In the genomic region with DNA sequence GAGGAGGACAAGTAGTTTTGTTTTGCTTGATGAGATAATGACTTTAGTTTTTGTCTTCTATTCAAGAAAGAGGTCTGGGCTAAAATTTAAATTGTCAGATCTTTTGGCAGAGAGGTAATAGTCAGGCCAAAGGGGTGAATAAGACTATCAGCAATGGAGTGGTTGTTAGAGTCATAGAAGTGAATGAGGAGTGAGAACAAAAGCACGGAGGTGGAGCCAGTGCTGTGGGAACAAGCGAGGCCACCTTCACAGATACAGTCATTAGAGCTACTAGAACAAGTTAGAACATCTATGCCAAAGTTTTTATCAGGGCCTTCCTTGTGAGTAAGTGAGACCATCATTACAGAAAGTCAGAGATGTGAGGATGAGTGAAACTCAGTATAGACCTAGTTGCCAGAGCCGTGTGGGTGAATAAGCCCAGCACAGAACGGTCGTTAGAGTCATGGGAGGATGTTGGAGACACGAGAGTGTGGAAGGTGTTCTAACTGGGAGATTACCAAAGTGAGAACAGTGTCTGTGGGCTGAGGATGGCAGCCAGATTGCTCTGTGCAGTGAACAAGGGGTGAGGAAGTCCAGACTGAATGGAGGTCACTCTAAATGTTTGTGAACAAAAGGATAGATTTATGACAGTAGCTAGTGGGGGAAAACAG, we compare ENCODE assay signal across 25 cellular contexts.
"Had no signal": no experiment of that assay in that cellular context is flagged by ENCODE, and none has a peak within 500 bp of the region (broad histone marks: within the 10 kb centered on the region; RNA-seq: fewer than 3 reads in every experiment).

No MANE protein-coding gene starts in this region.

- ATAC-seq: activated CD4-positive, alpha-beta T cell treated with anti-CD3 and anti-CD28 coated beads for 36 hours; activated T-helper 17 cell treated with anti-CD3 and anti-CD28 coated beads, Interleukin-2, amount 50 U/mL, for 72 hours; T-cell had no signal

- H2AFZ ChIP-seq: PC-9 had no signal

- H3K27me3 Mint-ChIP-seq: activated CD4-positive, alpha-beta memory T cell treated with anti-CD3 and anti-CD28 coated beads, Interleukin-2, amount 10 ng/mL, durations not matched to agents 7 days and 5 days; activated CD4-positive, alpha-beta T cell treated with anti-CD3 and anti-CD28 coated beads for 36 hours; activated naive CD8-positive, alpha-beta T cell; activated T-helper 17 cell treated with anti-CD3 and anti-CD28 coated beads, Interleukin-2, amount 50 U/mL, for 72 hours; brain; T-cell had no signal

- H3K27ac ChIP-seq: PC-9, VCaP had no signal

- H3K4me2 ChIP-seq: PC-9 had no signal

- DNase-seq: activated CD4-positive, alpha-beta memory T cell treated with anti-CD3 and anti-CD28 coated beads, Interleukin-2, amount 10 ng/mL, durations not matched to agents 7 days and 5 days; activated CD4-positive, alpha-beta T cell treated with anti-CD3 and anti-CD28 coated beads for 36 hours; activated CD4-positive, alpha-beta T cell treated with anti-CD3 and anti-CD28 coated beads, Interleukin-2, amount 50 U/mL, for 1 hour; activated gamma-delta T cell; activated naive CD4-positive, alpha-beta T cell treated with anti-CD3 and anti-CD28 coated beads for 36 hours; activated T-cell treated with anti-CD3 and anti-CD28 coated beads for 4 hours; activated T-cell treated with anti-CD3 and anti-CD28 coated beads, Interleukin-2, amount 50 U/mL, for 48 hours; amygdala; cerebellar nuclear complex; Kasumi-1; NCI-H1092; NCI-H1417; NCI-H1694; NCI-H2029; NCI-H446; PC-9; SIG-M5; T-cell; T-helper 2 cell; T1000 had no signal

- H3K4me3 Mint-ChIP-seq: activated CD4-positive, alpha-beta memory T cell treated with anti-CD3 and anti-CD28 coated beads, Interleukin-2, amount 10 ng/mL, durations not matched to agents 7 days and 5 days; activated CD4-positive, alpha-beta T cell treated with anti-CD3 and anti-CD28 coated beads for 36 hours; activated naive CD4-positive, alpha-beta T cell treated with anti-CD3 and anti-CD28 coated beads for 36 hours; activated naive CD8-positive, alpha-beta T cell; activated T-helper 17 cell treated with anti-CD3 and anti-CD28 coated beads, Interleukin-2, amount 50 U/mL, for 72 hours; brain; T-cell had no signal

- H3K4me3 ChIP-seq: PC-9, SK-N-MC had no signal

- H3K4me1 Mint-ChIP-seq: activated CD4-positive, alpha-beta memory T cell treated with anti-CD3 and anti-CD28 coated beads, Interleukin-2, amount 10 ng/mL, durations not matched to agents 7 days and 5 days; activated CD4-positive, alpha-beta T cell treated with anti-CD3 and anti-CD28 coated beads for 36 hours; activated T-helper 17 cell treated with anti-CD3 and anti-CD28 coated beads, Interleukin-2, amount 50 U/mL, for 72 hours; brain; T-cell had no signal

- H3K27ac Mint-ChIP-seq: activated CD4-positive, alpha-beta memory T cell treated with anti-CD3 and anti-CD28 coated beads, Interleukin-2, amount 10 ng/mL, durations not matched to agents 7 days and 5 days; activated CD4-positive, alpha-beta T cell treated with anti-CD3 and anti-CD28 coated beads for 36 hours; activated naive CD4-positive, alpha-beta T cell treated with anti-CD3 and anti-CD28 coated beads for 36 hours; activated naive CD8-positive, alpha-beta T cell; activated T-helper 17 cell treated with anti-CD3 and anti-CD28 coated beads, Interleukin-2, amount 50 U/mL, for 72 hours; brain; T-cell had no signal
